ENCODE assay signal across 35 cellular contexts in the genomic region with DNA sequence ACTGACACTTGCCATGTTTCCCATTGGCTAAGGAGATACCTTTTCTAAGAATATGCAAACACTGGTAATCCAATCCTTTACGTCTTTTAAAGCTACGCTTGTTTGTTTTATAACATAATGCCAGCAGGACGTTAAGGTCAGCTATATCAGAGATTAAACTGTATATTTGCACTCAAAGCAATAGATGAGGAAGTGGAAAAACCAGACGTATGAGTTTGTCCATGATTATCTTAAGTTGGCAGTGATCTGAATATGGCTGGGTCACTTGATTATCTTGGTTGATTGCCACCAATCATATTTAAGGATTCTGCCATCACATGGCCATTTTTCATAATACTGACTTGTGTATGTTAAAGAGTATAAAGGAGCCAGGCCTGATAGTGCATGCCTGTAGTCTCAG. TPM values are rescaled to one million over a fixed set of nuclear protein-coding genes. Genes with fewer than 3 reads are reported as not detected.
A peak's percentile ranks its signal among the peaks of the same experiment; 100 is the strongest.
DNase-seq lines count a peak whose midpoint lies in the region; ATAC-seq and TF ChIP-seq lines count a peak whose summit lies in the region.
"Had no signal": no experiment of that assay in that cellular context is flagged by ENCODE, and none has a peak within 500 bp of the region (broad histone marks: within the 10 kb centered on the region; RNA-seq: fewer than 3 reads in every experiment).

No MANE protein-coding gene starts in this region.

- no peaks in the 10 kb centered on the region for H3K27me3 ChIP-seq in CD4-positive, alpha-beta T cell (ENCODE audit: control insufficient read depth, insufficient read depth, low read length)
- H3K27me3 ChIP-seq in Panc1 (ENCODE audit: control insufficient read depth, insufficient read depth, low read length) (no peaks in the 10 kb centered on the region), heart right ventricle (peaks cover 0 to 57% (median 0%) of the 10 kb centered on the region in 7 donors)
- H3K27me3 ChIP-seq: adrenal gland, brain microvascular endothelial cell, upper lobe of left lung had no signal

- peak overlapping the region; percentile 56 for H3K27ac Mint-ChIP-seq in CD4-positive, alpha-beta T cell
- H3K27ac Mint-ChIP-seq: T-helper 17 cell had no signal

- no peak for DNase-seq in CD4-positive, alpha-beta T cell
- DNase-seq in HT-29 (ENCODE audit: low spot score) (peak; percentile 66), Panc1 (ENCODE audit: low read depth, low spot score) (no peak), heart right ventricle (no peak), islet precursor cell (no peak)
- DNase-seq: activated CD4-positive, alpha-beta T cell treated with anti-CD3 and anti-CD28 coated beads for 48 hours; activated gamma-delta T cell treated with Interleukin-2 at 50 U/mL for 16 hours; activated T-cell treated with anti-CD3 and anti-CD28 coated beads, Interleukin-2, amount 50 U/mL, for 4 hours; adrenal gland; brain microvascular endothelial cell; DMS79 treated with DMSO at 0.1 percent for 48 hours; glutamatergic neuron; GM23248; Karpas-422; kidney glomerular epithelial cell; lower lobe of right lung; MV-4-11; NCI-H2171; NCI-H69; right cardiac atrium; spleen; T-helper 17 cell; upper lobe of left lung; WERI-Rb-1 had no signal

- no peaks in the 10 kb centered on the region for H3K9me3 ChIP-seq in CD4-positive, alpha-beta T cell (ENCODE audit: control insufficient read depth, low read length)
- H3K9me3 ChIP-seq in Panc1 (ENCODE audit: control insufficient read depth, insufficient read depth, low read depth, low read length) (no peaks in the 10 kb centered on the region), heart right ventricle (no peaks in the 10 kb centered on the region)
- H3K9me3 ChIP-seq: adrenal gland, lower lobe of right lung, spleen, upper lobe of left lung had no signal

- intact Hi-C loops in CD4-positive, alpha-beta T cell (cut with DNase I, micrococcal nuclease) = no loop called here
- intact Hi-C loops in Panc1 (cut with micrococcal nuclease; ENCODE audit: unreplicated experiment) (no loop called here), heart right ventricle (cut with DNase I) (no loop called here)

- ATAC-seq in CD4-positive, alpha-beta T cell (ENCODE audit: poor library complexity) = no peak
- ATAC-seq in Panc1 (no peak), esophagus mucosa (peak; percentile 70), HG02642 (IDR thresholded peaks at IDR 0.05; ENCODE audit: poor library complexity, unreplicated experiment) (no peak), heart right ventricle (no peak), HG03159 (IDR thresholded peaks at IDR 0.05; ENCODE audit: unreplicated experiment) (no peak)
- ATAC-seq: activated T-cell treated with anti-CD3 and anti-CD28 coated beads, Interleukin-2, amount 50 U/mL, for 4 hours; lower lobe of right lung; right cardiac atrium; T-helper 17 cell had no signal

- WGBS in heart right ventricle, 2 donors = 82 to 85% methylated on average over 4 of the region's 4 CpGs

- POLR2A ChIA-PET in CD4-positive, alpha-beta T cell (lab: Charles Lee) = interaction anchor here (21.5 kb wide), 1 partner anchor 15 kb away, joined by 502 read pairs; a partner anchor contains a TSS
- POLR2A ChIA-PET in Panc1 (lab: Charles Lee) = no interaction called here

- H3K9me3 Mint-ChIP-seq in CD4-positive, alpha-beta T cell = no peaks in the 10 kb centered on the region
- H3K9me3 Mint-ChIP-seq: activated T-cell treated with anti-CD3 and anti-CD28 coated beads, Interleukin-2, amount 50 U/mL, for 4 hours had no signal

- TF ChIP-seq CTCF in CD4-positive, alpha-beta T cell (IDR thresholded peaks at IDR 0.05) = no peak
- TF ChIP-seq CTCF in Panc1 (IDR thresholded peaks at IDR 0.05) (no peak), heart right ventricle (IDR thresholded peaks at IDR 0.05) (no peak)

- H3K27me3 Mint-ChIP-seq in CD4-positive, alpha-beta T cell = no peaks in the 10 kb centered on the region
- H3K27me3 Mint-ChIP-seq: T-helper 17 cell had no signal

- H3K36me3 Mint-ChIP-seq in CD4-positive, alpha-beta T cell (ENCODE audit: low read depth) = no peaks in the 10 kb centered on the region

- H3K4me1 ChIP-seq in Panc1 (ENCODE audit: control insufficient read depth, insufficient read depth, low read length) (peaks cover 7% of the 10 kb centered on the region; the same call in 1 of the 2 replicates), heart right ventricle (peaks cover 0 to 26% (median 6%) of the 10 kb centered on the region in 9 donors)
- H3K4me1 ChIP-seq: parathyroid adenoma had no signal

- H3K4me3 ChIP-seq in Panc1 (ENCODE audit: low read depth in 2 of 2, low read length in 2 of 2) = no peak overlapping the region
- H3K4me3 ChIP-seq in heart right ventricle = no peak overlapping the region
- H3K4me3 ChIP-seq: adrenal gland, GM23248, lower lobe of right lung, spleen, upper lobe of left lung had no signal

- CTCF ChIA-PET in CD4-positive, alpha-beta T cell (lab: Charles Lee) = interaction anchor here (2.0 kb wide), 1 partner anchor 48 kb away, joined by 5 read pairs; no protein-coding TSS in a partner anchor
- CTCF ChIA-PET in Panc1 (lab: Charles Lee) = no interaction called here

- no TSS peak for BruUV-seq in Panc1 (replicated peaks; lab: Mats Ljungman, UMichigan)

- in situ Hi-C loops in Panc1 (cut with HindIII; ENCODE audit: low pct_unique_long_range_greater_than_20kb, low sequenced_read_pairs) = no loop called here

- no peaks in the 10 kb centered on the region for H3K36me3 ChIP-seq in Panc1 (ENCODE audit: control insufficient read depth, insufficient read depth, low read length)
- H3K36me3 ChIP-seq in heart right ventricle = no peaks in the 10 kb centered on the region
- H3K36me3 ChIP-seq: adrenal gland, brain microvascular endothelial cell, lower lobe of right lung, spleen, upper lobe of left lung, WERI-Rb-1 had no signal

- no peak overlapping the region for H3K4me3 Mint-ChIP-seq in CD4-positive, alpha-beta T cell
- H3K4me3 Mint-ChIP-seq: activated T-cell treated with anti-CD3 and anti-CD28 coated beads, Interleukin-2, amount 50 U/mL, for 4 hours; nephron; T-helper 17 cell had no signal

- no peak overlapping the region for H3K27ac ChIP-seq in CD4-positive, alpha-beta T cell (ENCODE audit: low read depth, low read length)
- peak overlapping the region; percentile 54; the same call in 1 of the 2 replicates for H3K27ac ChIP-seq in Panc1 (ENCODE audit: low read length)
- no peak overlapping the region for H3K27ac ChIP-seq in heart right ventricle
- H3K27ac ChIP-seq: adrenal gland, brain microvascular endothelial cell, GM23248, HL-60, lower lobe of right lung, parathyroid adenoma, RWPE1, spleen, upper lobe of left lung, WERI-Rb-1 had no signal

- H3K4me1 Mint-ChIP-seq in CD4-positive, alpha-beta T cell (ENCODE audit: low read depth) = peaks cover 69% of the 10 kb centered on the region

RNA-seq across cellular contexts. Expression of a gene that starts 19.4 kb away (rescaled TPM):
- total RNA-seq in CD4-positive, alpha-beta T cell = 1,000 to 10,000 TPM; 2,621 to 2,738 TPM
- 538 and 675 TPM in 2 replicates for total RNA-seq in HT-29 (2014; rRNA removed; shearing (Covaris generic))
- total RNA-seq in Panc1 (2021; ENCODE audit: unreplicated experiment) = 2,928 TPM
- polyA plus RNA-seq in Panc1 (2012; ENCODE audit: insufficient read length) = 5,442 TPM
- 1,041 TPM for total RNA-seq in esophagus mucosa
- total RNA-seq in heart right ventricle = 1,000 to 10,000 TPM in 3 of 10 donors, 100 to 1,000 TPM in 7; 700 to 2,442 (median 850) TPM
- polyA plus RNA-seq in heart right ventricle = 1,000 to 10,000 TPM; 2,617 to 3,026 TPM
- total RNA-seq: SK-MEL-5 had no signal

RNA-seq across cellular contexts. Expression of a gene that starts 50.1 kb away (rescaled TPM):
- not detected for total RNA-seq in CD4-positive, alpha-beta T cell
- total RNA-seq in HT-29 (2014; rRNA removed; shearing (Covaris generic)) = not detected in 2 replicates
- total RNA-seq in Panc1 (2021; ENCODE audit: unreplicated experiment) = not detected
- polyA plus RNA-seq in Panc1 (2012; ENCODE audit: insufficient read length) = not detected
- total RNA-seq in esophagus mucosa = not detected
- total RNA-seq in heart right ventricle = under 1 TPM in 6 of 10 donors, not detected in 4; 0.07 to 1.00 (median 0.29) TPM
- polyA plus RNA-seq in heart right ventricle = not detected
- total RNA-seq: activated T-cell treated with anti-CD3 and anti-CD28 coated beads, Interleukin-2, amount 50 U/mL, for 4 hours; chondrocyte; GM23248; lower lobe of right lung; mononuclear cell; right cardiac atrium; SK-MEL-5; T-helper 17 cell had no signal
- polyA plus RNA-seq: BJ, GM23248 had no signal
